ENCODE assay signal across 1 cellular context in genomic region chr11:2990617-2991476, GRCh38.
A peak's percentile ranks its signal among the peaks of the same experiment; 100 is the strongest.
TF ChIP-seq lines count a peak whose summit lies in the region.

No MANE protein-coding gene starts in this region.

TF ChIP-seq in K562, 482 proteins besides CTCF, POLR2A, EP300 and RAD21 (continued from another document):
- TF ChIP-seq E2F5 (CRISPR knock-in tag; IDR thresholded peaks at IDR 0.05), result 0 out of 2 replicates have a peak, but pooled peaks have one; percentile 25
- no peak for TF ChIP-seq BRF1 (IDR thresholded peaks at IDR 0.05; ENCODE audit: borderline replicate concordance, extremely low read depth, insufficient read length)
- no peak for TF ChIP-seq PURB (CRISPR knock-in tag; IDR thresholded peaks at IDR 0.05; ENCODE audit: low read depth)
- peak; percentile 88 for TF ChIP-seq CHD1 (IDR thresholded peaks at IDR 0.05; ENCODE audit: low read length)
- TF ChIP-seq EGR1 (conservative IDR thresholded peaks at IDR 0.05), result no peak
- no peak for TF ChIP-seq ZNF174 (CRISPR knock-in tag; IDR thresholded peaks at IDR 0.05)
- peak; percentile 65 for TF ChIP-seq HMBOX1 (IDR thresholded peaks at IDR 0.05)
- no peak for TF ChIP-seq RUNX1 (IDR thresholded peaks at IDR 0.05; ENCODE audit: low read depth)
- TF ChIP-seq PREB (CRISPR knock-in tag; IDR thresholded peaks at IDR 0.05), result no peak
- no peak for TF ChIP-seq PTBP1 (IDR thresholded peaks at IDR 0.05; ENCODE audit: low read depth, low read length)
- no peak for TF ChIP-seq ZMIZ1 (IDR thresholded peaks at IDR 0.05; ENCODE audit: low read depth in 2 of 2, low read length in 2 of 2)
- TF ChIP-seq TAF9B (IDR thresholded peaks at IDR 0.05; ENCODE audit: partially characterized antibody), result peak; percentile 10
- TF ChIP-seq TEAD4 (IDR thresholded peaks at IDR 0.05; ENCODE audit: low read length), result no peak
- TF ChIP-seq TEAD4 (CRISPR knock-in tag; IDR thresholded peaks at IDR 0.05; ENCODE audit: borderline replicate concordance), result no peak
- TF ChIP-seq NFRKB (IDR thresholded peaks at IDR 0.05; ENCODE audit: low read depth), result 0 out of 2 replicates have a peak, but pooled peaks have one; percentile 47
- no peak for TF ChIP-seq HMGXB4 (CRISPR knock-in tag; IDR thresholded peaks at IDR 0.05)
- TF ChIP-seq CHD2 (IDR thresholded peaks at IDR 0.05; ENCODE audit: low read depth, low read length), result no peak
- TF ChIP-seq TAF1 (IDR thresholded peaks at IDR 0.05; ENCODE audit: control insufficient read depth, extremely low read depth, insufficient read depth, low read length, severe bottlenecking), result no peak
